ENCODE assay signal across 8 cellular contexts in genomic region chr1:85330711-85331290, GRCh38. TPM values are rescaled to one million over a fixed set of nuclear protein-coding genes. Genes with fewer than 3 reads are reported as not detected.
DNase-seq lines count a peak whose midpoint lies in the region; ATAC-seq and TF ChIP-seq lines count a peak whose summit lies in the region.

No MANE protein-coding gene starts in this region.

- intact Hi-C loops in ascending aorta (cut with DNase I): loop anchor here (5.0 kb wide), 1 partner anchor 76 kb away; no protein-coding TSS in a partner anchor

- H3K27ac ChIP-seq in ascending aorta: peak overlapping the region; percentile 75 to 84

- H3K4me3 ChIP-seq in ascending aorta: no peak overlapping the region

- TF ChIP-seq CTCF in ascending aorta (IDR thresholded peaks at IDR 0.05): no peak

- DNase-seq in AG08396 (ENCODE audit: low spot score) (peak; percentile 63), ascending aorta (ENCODE audit: low spot score in 2 of 2) (peak in 1 of 2 donors; percentile 83), lung microvascular endothelial cell (ENCODE audit: low read depth in 2 of 2) (peak; percentile 87 to 97), ecto neural progenitor cell (ENCODE audit: low spot score) (no peak), DMS53 treated with DMSO at 0.1 percent for 48 hours (lab: John Stamatoyannopoulos, UW; ENCODE audit: unreplicated experiment) (no peak), UCSD-AML1 (lab: John Stamatoyannopoulos, UW; ENCODE audit: unreplicated experiment) (no peak), GM19240 (ENCODE audit: insufficient read length, low spot score) (no peak)

- peaks cover 11 to 33% of the 10 kb centered on the region in 2 donors for H3K4me1 ChIP-seq in ascending aorta

- H3K27me3 ChIP-seq in ascending aorta: no peaks in the 10 kb centered on the region

- peaks cover 7 to 10% of the 10 kb centered on the region in 2 donors for H3K9me3 ChIP-seq in ascending aorta

- peak; percentile 57 for ATAC-seq in HG02759 (IDR thresholded peaks at IDR 0.05; ENCODE audit: unreplicated experiment)

- H3K36me3 ChIP-seq in ascending aorta: no peaks in the 10 kb centered on the region

RNA-seq across cellular contexts. Expression of gene BCL10, which starts 54.4 kb away (rescaled TPM):
- total RNA-seq in ascending aorta: 3.7 TPM
- total RNA-seq in lung microvascular endothelial cell: 53.0 and 92.5 TPM in 2 replicates

Comparison
In these comparisons a context has a peak if more than half of its experiments do, and no peak if none do; other contexts are left out.
1. DNase-seq: peak in AG08396 (single experiment) and lung microvascular endothelial cell (2 of 2); none in ecto neural progenitor cell (single experiment), DMS53 treated with DMSO at 0.1 percent for 48 hours (single experiment), UCSD-AML1 (single experiment) and GM19240 (single experiment).
2. RNA of gene BCL10, which starts 54.4 kb away (total RNA-seq): 53.0 to 92.5 TPM in lung microvascular endothelial cell; 3.7 TPM in ascending aorta (single experiment); every median in the first group is over 10 times any median in the second.